ENCODE assay signal across 8 cellular contexts in the genomic region with DNA sequence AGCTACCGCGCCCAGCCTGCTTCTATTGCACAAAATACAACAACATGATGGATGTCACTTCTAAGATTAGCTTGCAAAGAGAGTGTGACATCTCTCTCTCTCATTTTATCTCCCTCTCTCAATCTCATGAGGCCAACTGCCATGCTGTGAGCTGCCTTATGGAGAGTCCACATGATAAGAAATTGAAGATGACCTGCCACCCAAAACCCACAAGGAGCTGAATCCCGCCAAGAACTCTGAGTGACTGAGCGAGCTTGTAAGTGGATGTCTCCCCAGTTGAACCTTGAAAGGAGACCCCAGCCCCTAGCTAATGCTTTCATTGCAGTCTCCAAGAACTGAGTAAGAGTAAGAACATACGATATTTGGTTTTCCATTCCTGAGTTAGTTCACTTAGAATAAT.
"Had no signal": no experiment of that assay in that cellular context is flagged by ENCODE, and none has a peak within 500 bp of the region (broad histone marks: within the 10 kb centered on the region; RNA-seq: fewer than 3 reads in every experiment).

No MANE protein-coding gene starts in this region.

- H3K4me3 Mint-ChIP-seq: GM23338, H9, HFFc6 had no signal

- H3K9me3 Mint-ChIP-seq: GM23338, H9 had no signal

- H3K4me1 ChIP-seq: HAP-1 had no signal

- H3K36me3 ChIP-seq: HAP-1 had no signal

- H3K4me3 ChIP-seq: GM23248, GM23338, HAP-1 had no signal

- H3K27ac ChIP-seq: GM23248 had no signal

- DNase-seq: GM23248, GOT3, H7, H9, HCEC 1CT, HFFc6 had no signal

- H3K27ac Mint-ChIP-seq: GM23338, H9, HFFc6 had no signal

- H3K9me3 ChIP-seq: HAP-1 had no signal
